ENCODE assay signal across 8 cellular contexts in genomic region chr16:30901201-30902069, GRCh38.
DNase-seq lines count a peak whose midpoint lies in the region; ATAC-seq and TF ChIP-seq lines count a peak whose summit lies in the region.

No MANE protein-coding gene starts in this region.

- H3K27me3 Mint-ChIP-seq in stimulated activated memory B cell treated with anti-CD40 and anti-IgM and Interleukin-4, amounts not matched to agents 10 μg/mL and 1 μg/mL and 100 μg/mL, for 72 hours = no peaks in the 10 kb centered on the region

- no peak for TF ChIP-seq CTCF in WERI-Rb-1 (IDR thresholded peaks at IDR 0.05; ENCODE audit: low read depth, low read length)

- H3K36me3 Mint-ChIP-seq in stimulated activated memory B cell treated with anti-CD40 and anti-IgM and Interleukin-4, amounts not matched to agents 10 μg/mL and 1 μg/mL and 100 μg/mL, for 72 hours = peaks cover 5% of the 10 kb centered on the region

- H3K27ac Mint-ChIP-seq in stimulated activated memory B cell treated with anti-CD40 and anti-IgM and Interleukin-4, amounts not matched to agents 10 μg/mL and 1 μg/mL and 100 μg/mL, for 72 hours = no peak overlapping the region

- peaks cover 34% of the 10 kb centered on the region for H3K4me1 Mint-ChIP-seq in stimulated activated memory B cell treated with anti-CD40 and anti-IgM and Interleukin-4, amounts not matched to agents 10 μg/mL and 1 μg/mL and 100 μg/mL, for 72 hours

- peaks cover 4% of the 10 kb centered on the region for H3K4me1 ChIP-seq in iPS DF 6.9 (ENCODE audit: control insufficient read depth, insufficient read depth, low read length)

- peak overlapping the region; percentile 47 for H3K4me3 ChIP-seq in WERI-Rb-1 (ENCODE audit: low read depth, low read length)
- peak overlapping the region; percentile 46; the same call in 1 of the 2 replicates for H3K4me3 ChIP-seq in iPS DF 6.9 (ENCODE audit: low read length)

- no CpG with 5 or more reads among the region's 12 CpGs for WGBS in iPS DF 6.9 (ENCODE audit: insufficient coverage, insufficient read length)

- H3K4me3 Mint-ChIP-seq in stimulated activated memory B cell treated with anti-CD40 and anti-IgM and Interleukin-4, amounts not matched to agents 10 μg/mL and 1 μg/mL and 100 μg/mL, for 72 hours = peak overlapping the region; percentile 56

- DNase-seq in DMS 273 (lab: John Stamatoyannopoulos, UW; ENCODE audit: unreplicated experiment) (peak; percentile 60), DMS 273 treated with DMSO at 0.1 percent for 48 hours (lab: John Stamatoyannopoulos, UW) (no peak), WERI-Rb-1 (no peak), iPS DF 6.9 (ENCODE audit: low read depth, low spot score) (no peak), kidney glomerular epithelial cell (lab: John Stamatoyannopoulos, UW) (no peak), EL (no peak)
- DNase-seq in activated CD8-positive, alpha-beta memory T cell treated with anti-CD3 and anti-CD28 coated beads for 24 hours = no peak

- H3K27me3 ChIP-seq in WERI-Rb-1 (ENCODE audit: insufficient read depth, low read depth, severe bottlenecking) (no peaks in the 10 kb centered on the region), iPS DF 6.9 (ENCODE audit: control insufficient read depth, insufficient read depth, low read length) (no peaks in the 10 kb centered on the region)

- H3K36me3 ChIP-seq in WERI-Rb-1 (no peaks in the 10 kb centered on the region), iPS DF 6.9 (ENCODE audit: control insufficient read depth, insufficient read depth, low read length) (no peaks in the 10 kb centered on the region)

- no peaks in the 10 kb centered on the region for H3K9me3 ChIP-seq in WERI-Rb-1 (ENCODE audit: severe bottlenecking)
- no peaks in the 10 kb centered on the region for H3K9me3 ChIP-seq in iPS DF 6.9 (ENCODE audit: control insufficient read depth, insufficient read depth, low read length)

- peak overlapping the region; percentile 68 for H3K27ac ChIP-seq in WERI-Rb-1
- no peak overlapping the region for H3K27ac ChIP-seq in iPS DF 6.9 (ENCODE audit: low read length)

- no peak for ATAC-seq in stimulated activated memory B cell treated with anti-CD40 and anti-IgM and Interleukin-4, amounts not matched to agents 10 μg/mL and 1 μg/mL and 100 μg/mL, for 72 hours

- H3K9me3 Mint-ChIP-seq in stimulated activated memory B cell treated with anti-CD40 and anti-IgM and Interleukin-4, amounts not matched to agents 10 μg/mL and 1 μg/mL and 100 μg/mL, for 72 hours = peaks cover 3% of the 10 kb centered on the region
